Comparison of ENCODE assay signal across 8 cellular contexts in the genomic region with DNA sequence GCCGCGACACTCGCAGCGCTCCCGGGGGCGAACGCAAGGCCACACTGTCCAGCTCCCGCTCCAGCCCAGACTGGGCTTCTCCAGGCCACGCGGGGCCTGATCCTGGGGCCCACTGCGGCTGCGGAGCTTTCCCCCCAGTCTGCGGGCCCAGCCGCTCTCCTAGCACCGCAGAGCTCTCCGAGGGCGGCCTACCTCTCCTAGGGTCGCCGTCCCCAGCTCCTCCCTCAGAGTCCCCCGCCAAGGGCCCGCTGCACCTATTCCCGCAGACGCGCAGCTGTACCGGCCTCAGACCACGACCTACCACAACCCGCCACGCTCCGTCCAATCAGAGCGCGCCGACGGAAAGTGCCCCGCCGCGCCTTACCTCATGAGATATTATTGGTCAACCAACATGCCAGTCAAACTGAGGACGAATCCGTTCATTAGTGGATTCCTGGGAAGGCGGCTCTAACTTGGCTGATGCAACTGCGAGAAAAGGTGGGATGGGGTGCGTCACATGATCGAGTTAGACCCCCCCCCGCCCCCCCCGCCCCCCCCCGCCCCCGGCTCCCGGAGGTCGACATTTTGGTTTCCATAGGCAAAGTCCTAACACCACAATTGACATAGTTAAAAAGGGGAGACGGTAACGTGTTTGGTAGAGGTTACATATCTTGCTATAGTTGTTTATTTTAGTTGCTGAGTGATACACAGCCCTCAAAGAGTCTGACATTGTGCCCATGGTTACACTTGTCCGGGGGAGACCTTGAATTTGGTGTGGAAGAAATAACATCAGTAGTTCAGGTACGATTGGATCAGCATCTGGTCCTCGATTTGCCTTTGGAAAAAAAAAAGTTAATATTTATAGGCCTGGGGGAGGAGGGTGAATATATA. TPM values are rescaled to one million over a fixed set of nuclear protein-coding genes. Genes with fewer than 3 reads are reported as not detected.
A peak's percentile ranks its signal among the peaks of the same experiment; 100 is the strongest.
DNase-seq lines count a peak whose midpoint lies in the region; ATAC-seq, FAIRE-seq and TF ChIP-seq lines count a peak whose summit lies in the region.

TSS of gene AARS1 (minus strand) at position 278 of the 870 bp plus-strand sequence. CDS start 6,743 bp downstream, outside the sequence.

- H3F3A ChIP-seq in SU-DHL-6 (ENCODE audit: insufficient read depth), result peaks cover 20% of the 10 kb centered on the region

- H2AFZ ChIP-seq in SU-DHL-6 (ENCODE audit: low read depth, low read length, severe bottlenecking), result peak within 1 kb of the TSS; percentile 79

- H3K4me2 ChIP-seq in SU-DHL-6 (ENCODE audit: low read depth, low read length, poor library complexity, severe bottlenecking), result peak within 1 kb of the TSS; percentile 99

- DNase-seq in NCI-H128 (lab: John Stamatoyannopoulos, UW; ENCODE audit: unreplicated experiment) (peak; percentile 95), Right ventricle myocardium inferior (ENCODE audit: missing footprints) (peak; percentile 98), pancreas (peak; percentile 94 to 99 (median 97)), tibial artery (peak; percentile 97 to 98)
- peak; percentile 92 for DNase-seq in activated naive CD8-positive, alpha-beta T cell treated with anti-CD3 and anti-CD28 coated beads, Interleukin-2, amount 50 U/mL, for 16 hours (ENCODE audit: low read depth, low spot score)

- peaks cover 43% of the 10 kb centered on the region for H3K79me2 ChIP-seq in SU-DHL-6 (ENCODE audit: insufficient read depth, low read length)

- FAIRE-seq in pancreas (lab: Jason Lieb, UNC), result no peak

- H3K4me3 ChIP-seq in SU-DHL-6 (ENCODE audit: insufficient read depth, low read length, poor library complexity, severe bottlenecking) (peak within 1 kb of the TSS; percentile 94), pancreas (peak within 1 kb of the TSS; percentile 73 to 95 (median 84)), tibial artery (peak within 1 kb of the TSS; percentile 76 to 85)

- no peaks in the 10 kb centered on the region for H3K9me3 ChIP-seq in SU-DHL-6 (ENCODE audit: insufficient read depth, low read length)
- no peaks in the 10 kb centered on the region for H3K9me3 ChIP-seq in pancreas
- H3K9me3 ChIP-seq in tibial artery, result no peaks in the 10 kb centered on the region

- peak; percentile 99 for ATAC-seq in HG02678 (IDR thresholded peaks at IDR 0.05; ENCODE audit: unreplicated experiment)
- peak; percentile 100 for ATAC-seq in Right ventricle myocardium inferior
- ATAC-seq in pancreas, result peak; percentile 94 to 98 (median 96)

- peak; percentile 94 for TF ChIP-seq POLR2A in GM10847 (IDR thresholded peaks at IDR 0.05; ENCODE audit: extremely low read depth, insufficient read length)

- intact Hi-C loops in Right ventricle myocardium inferior (cut with DNase I) (no loop called here), pancreas (cut with DNase I) (no loop called here), tibial artery (cut with DNase I; ENCODE audit: low total_unique reads) (no loop called here)

- H3K4me1 ChIP-seq in pancreas, result peaks cover 0 to 5% (median 0%) of the 10 kb centered on the region in 3 donors
- H3K4me1 ChIP-seq in tibial artery, result peaks cover 0 to 20% (median 8%) of the 10 kb centered on the region in 4 donors

- no peak for TF ChIP-seq CTCF in SU-DHL-6 (IDR thresholded peaks at IDR 0.05; ENCODE audit: insufficient read depth, low read length, poor library complexity, severe bottlenecking)
- no peak for TF ChIP-seq CTCF in pancreas (IDR thresholded peaks at IDR 0.05)
- TF ChIP-seq CTCF in tibial artery (IDR thresholded peaks at IDR 0.05), result no peak

- H4K20me1 ChIP-seq in SU-DHL-6 (ENCODE audit: low read depth, low read length), result peaks cover 5% of the 10 kb centered on the region; the same call in 1 of the 2 replicates

- WGBS in pancreas, 2 donors, result 1% methylated on average over 52 to 53 of the region's 53 CpGs

- no peaks in the 10 kb centered on the region for H3K9me2 ChIP-seq in SU-DHL-6 (replicated peaks; ENCODE audit: insufficient read depth, low read length)

- no peaks in the 10 kb centered on the region for H3K27me3 ChIP-seq in SU-DHL-6 (ENCODE audit: low read length)
- no peaks in the 10 kb centered on the region for H3K27me3 ChIP-seq in pancreas
- H3K27me3 ChIP-seq in tibial artery, result no peaks in the 10 kb centered on the region

- H3K27ac ChIP-seq in SU-DHL-6 (ENCODE audit: low read depth, low read length) (peak within 1 kb of the TSS; percentile 95), pancreas (peak within 1 kb of the TSS; percentile 93 to 97 (median 96)), tibial artery (peak within 1 kb of the TSS; percentile 88 to 94)

- peaks cover 12% of the 10 kb centered on the region for H3K36me3 ChIP-seq in SU-DHL-6 (ENCODE audit: low read length)
- no peaks in the 10 kb centered on the region for H3K36me3 ChIP-seq in pancreas
- H3K36me3 ChIP-seq in tibial artery, result peaks cover 0 to 6% (median 5%) of the 10 kb centered on the region in 3 donors

- peak within 1 kb of the TSS; percentile 99 for H3K9ac ChIP-seq in SU-DHL-6 (ENCODE audit: low read length)

RNA-seq across cellular contexts. Expression of gene AARS1, which starts in this region (rescaled TPM):
- total RNA-seq in Right ventricle myocardium inferior, result 61.7 TPM
- 100 to 1,000 TPM in 1 of 6 donors, 10 to 100 TPM in 5; 32.6 to 154 (median 45.0) TPM for total RNA-seq in pancreas
- polyA plus RNA-seq in pancreas, result 10 to 100 TPM; 29.3 to 53.2 TPM

Comparison
In these comparisons a context has a peak if more than half of its experiments do, and no peak if none do; other contexts are left out.
1. Peak in every context shown above with its lines: DNase-seq, ATAC-seq, H3K4me3 ChIP-seq and H3K27ac ChIP-seq.